Comparison of ENCODE assay signal across 10 cellular contexts in genomic region chr1:155004352-155005075, GRCh38. TPM values are rescaled to one million over a fixed set of nuclear protein-coding genes. Genes with fewer than 3 reads are reported as not detected.
DNase-seq lines count a peak whose midpoint lies in the region; ATAC-seq, FAIRE-seq and TF ChIP-seq lines count a peak whose summit lies in the region.
"Had no signal": no experiment of that assay in that cellular context is flagged by ENCODE, and none has a peak within 500 bp of the region (broad histone marks: within the 10 kb centered on the region; RNA-seq: fewer than 3 reads in every experiment).

No MANE protein-coding gene starts in this region.

- H3K9me1 ChIP-seq in keratinocyte (ENCODE audit: control insufficient read depth, extremely low read depth, insufficient read depth, low read length): no peaks in the 10 kb centered on the region

- peak overlapping the region; percentile 92 for H3K4me2 ChIP-seq in keratinocyte (ENCODE audit: control insufficient read depth, extremely low read depth, insufficient read depth, low read depth, low read length)

- H4K20me1 ChIP-seq in keratinocyte (ENCODE audit: control insufficient read depth, extremely low read depth, insufficient read depth, low read length): no peaks in the 10 kb centered on the region

- H3K4me1 ChIP-seq in adipocyte (ENCODE audit: control insufficient read depth, insufficient read depth, low read length) (peaks cover 55% of the 10 kb centered on the region), keratinocyte (ENCODE audit: control insufficient read depth, extremely low read depth, insufficient read depth, low read length) (peaks cover 60% of the 10 kb centered on the region)

- H3K9ac ChIP-seq in adipocyte (ENCODE audit: low read length) (peak overlapping the region; percentile 100), keratinocyte (ENCODE audit: control insufficient read depth, extremely low read depth, insufficient read depth, low read length) (peak overlapping the region; percentile 89)

- dilution Hi-C loops in keratinocyte (cut with MboI; ENCODE audit: extremely low pct_ligation_motif_present, low sequenced_read_pairs): no loop called here

- no peak for ATAC-seq in GM18519 (IDR thresholded peaks at IDR 0.05; ENCODE audit: low FRiP score, unreplicated experiment)
- ATAC-seq in GM19023 (IDR thresholded peaks at IDR 0.05; ENCODE audit: unreplicated experiment): no peak

- H3K27ac ChIP-seq in keratinocyte (ENCODE audit: control insufficient read depth, insufficient read depth, low read length): peak overlapping the region; percentile 76

- no peaks in the 10 kb centered on the region for H3K27me3 ChIP-seq in adipocyte (replicated peaks; ENCODE audit: control insufficient read depth, insufficient read depth, low read length)
- no peaks in the 10 kb centered on the region for H3K27me3 ChIP-seq in keratinocyte (ENCODE audit: control insufficient read depth, extremely low read depth, insufficient read depth, low read length)

- no peaks in the 10 kb centered on the region for H3K36me3 ChIP-seq in adipocyte (ENCODE audit: control insufficient read depth, insufficient read depth, low read length, severe bottlenecking)
- H3K36me3 ChIP-seq in keratinocyte (ENCODE audit: control insufficient read depth in 2 of 2, extremely low read depth in 1 of 2, insufficient read depth in 2 of 2, low read length in 2 of 2): peaks cover 1 to 15% of the 10 kb centered on the region in 2 experiments

- FAIRE-seq in keratinocyte (lab: Jason Lieb, UNC) (no peak), frontal cortex (lab: Jason Lieb, UNC) (no peak)
- FAIRE-seq: A204.1 had no signal

- peaks cover 63% of the 10 kb centered on the region for H3K79me2 ChIP-seq in keratinocyte (ENCODE audit: control insufficient read depth, insufficient read depth, low read length)

- TF ChIP-seq CTCF in keratinocyte (optimal IDR thresholded peaks at IDR 0.05 in 1 of 3, IDR thresholded peaks at IDR 0.05 in 1 of 3, conservative IDR thresholded peaks at IDR 0.05 in 1 of 3; ENCODE audit: extremely low read depth in 1 of 3, insufficient read depth in 2 of 3, low read length in 3 of 3): no peak

- H3K4me3 ChIP-seq in adipocyte (ENCODE audit: low read length): peak overlapping the region; percentile 100
- H3K4me3 ChIP-seq in keratinocyte (ENCODE audit: control insufficient read depth in 2 of 3, extremely low read depth in 1 of 3, insufficient read depth in 2 of 3, low read depth in 1 of 3, low read length in 3 of 3): peak overlapping the region; percentile 81 to 99 (median 81)

- H2AFZ ChIP-seq in keratinocyte (ENCODE audit: control insufficient read depth, low read length): no peak overlapping the region

- DNase-seq in NCI-H1092 treated with DMSO at 0.1 percent for 48 hours (lab: John Stamatoyannopoulos, UW): peak; percentile 15
- no peak for DNase-seq in NCI-H1092 (lab: John Stamatoyannopoulos, UW)
- peak; percentile 45 for DNase-seq in adipocyte (ENCODE audit: low read depth)
- DNase-seq in keratinocyte (ENCODE audit: low read depth, low spot score): no peak
- peak; percentile 69 for DNase-seq in superior temporal gyrus (ENCODE audit: extremely low spot score)
- DNase-seq in frontal cortex (ENCODE audit: low spot score in 2 of 2): no peak

- no peaks in the 10 kb centered on the region for H3K9me3 ChIP-seq in adipocyte (ENCODE audit: control insufficient read depth, low read length)
- H3K9me3 ChIP-seq in keratinocyte (ENCODE audit: control insufficient read depth, low read depth, low read length): no peaks in the 10 kb centered on the region

RNA-seq across cellular contexts. Expression of gene ZBTB7B, which starts 1.9 kb away (rescaled TPM):
- 15.3 to 51.8 TPM (median 20.9 TPM) in 3 replicates for polyA plus RNA-seq in keratinocyte
- polyA plus RNA-seq in keratinocyte (2011; ENCODE audit: low read depth): 13.9 TPM
- polyA plus RNA-seq in keratinocyte (2011; cell fraction: cytosol; rRNA removed): 15.2 and 26.3 TPM in 2 replicates
- polyA plus RNA-seq in keratinocyte (2011; cell fraction: nucleus; rRNA removed): 54.4 and 57.6 TPM in 2 replicates
- polyA plus RNA-seq in keratinocyte (2012; ENCODE audit: low replicate concordance): 21.0 and 51.7 TPM in 2 replicates
- 21.3 to 40.8 TPM (median 37.0 TPM) in 3 replicates for polyA minus RNA-seq in keratinocyte
- 72.1 TPM for polyA minus RNA-seq in keratinocyte (2011; cell fraction: cytosol; rRNA and poly(A)+ RNA removed)
- polyA minus RNA-seq in keratinocyte (2011; cell fraction: nucleus; rRNA and poly(A)+ RNA removed): 40.6 and 48.0 TPM in 2 replicates
- 0.82 TPM for total RNA-seq in frontal cortex

RNA-seq across cellular contexts. Expression of gene LENEP, which starts 11.1 kb away (rescaled TPM):
- polyA plus RNA-seq in keratinocyte: not detected in 3 replicates
- polyA plus RNA-seq in keratinocyte (2011; ENCODE audit: low read depth): not detected
- not detected in 2 replicates for polyA plus RNA-seq in keratinocyte (2011; cell fraction: cytosol; rRNA removed)
- 0.51 TPM in 1 of 2 replicates, not detected in the other for polyA plus RNA-seq in keratinocyte (2011; cell fraction: nucleus; rRNA removed)
- not detected in 2 replicates for polyA plus RNA-seq in keratinocyte (2012; ENCODE audit: low replicate concordance)
- 1.2 to 1.5 TPM in 2 of 3 replicates, not detected in the other for polyA minus RNA-seq in keratinocyte
- not detected for polyA minus RNA-seq in keratinocyte (2011; cell fraction: cytosol; rRNA and poly(A)+ RNA removed)
- polyA minus RNA-seq in keratinocyte (2011; cell fraction: nucleus; rRNA and poly(A)+ RNA removed): not detected in 2 replicates
- total RNA-seq in frontal cortex: 1.2 TPM

RNA-seq across cellular contexts. Expression of gene FLAD1, which starts 21.4 kb away (rescaled TPM):
- polyA plus RNA-seq in keratinocyte: 44.7 to 101 TPM (median 51.4 TPM) in 3 replicates
- 39.1 TPM for polyA plus RNA-seq in keratinocyte (2011; ENCODE audit: low read depth)
- 46.5 and 61.9 TPM in 2 replicates for polyA plus RNA-seq in keratinocyte (2011; cell fraction: cytosol; rRNA removed)
- 99.8 and 124 TPM in 2 replicates for polyA plus RNA-seq in keratinocyte (2011; cell fraction: nucleus; rRNA removed)
- polyA plus RNA-seq in keratinocyte (2012; ENCODE audit: low replicate concordance): 54.2 and 66.7 TPM in 2 replicates
- polyA minus RNA-seq in keratinocyte: 68.7 to 133 TPM (median 68.8 TPM) in 3 replicates
- polyA minus RNA-seq in keratinocyte (2011; cell fraction: cytosol; rRNA and poly(A)+ RNA removed): 74.1 TPM
- polyA minus RNA-seq in keratinocyte (2011; cell fraction: nucleus; rRNA and poly(A)+ RNA removed): 39.9 and 40.5 TPM in 2 replicates
- total RNA-seq in frontal cortex: 17.9 TPM

RNA-seq across cellular contexts. Expression of gene DCST2, which starts 29.1 kb away (rescaled TPM):
- polyA plus RNA-seq in keratinocyte: 0.11 to 0.46 TPM (median 0.14 TPM) in 3 replicates
- 0.20 TPM for polyA plus RNA-seq in keratinocyte (2011; ENCODE audit: low read depth)
- 0.06 TPM in 1 of 2 replicates, not detected in the other for polyA plus RNA-seq in keratinocyte (2011; cell fraction: cytosol; rRNA removed)
- polyA plus RNA-seq in keratinocyte (2011; cell fraction: nucleus; rRNA removed): 1.0 and 1.1 TPM in 2 replicates
- 0.13 and 1.3 TPM in 2 replicates for polyA plus RNA-seq in keratinocyte (2012; ENCODE audit: low replicate concordance)
- 0.16 TPM in 1 of 3 replicates, not detected in the others for polyA minus RNA-seq in keratinocyte
- polyA minus RNA-seq in keratinocyte (2011; cell fraction: cytosol; rRNA and poly(A)+ RNA removed): not detected
- polyA minus RNA-seq in keratinocyte (2011; cell fraction: nucleus; rRNA and poly(A)+ RNA removed): not detected in 2 replicates
- under 0.01 TPM for total RNA-seq in frontal cortex

RNA-seq across cellular contexts. Expression of gene DCST1, which starts 29.1 kb away (rescaled TPM):
- polyA plus RNA-seq in keratinocyte: 0.05 TPM in 1 of 3 replicates, not detected in the others
- not detected for polyA plus RNA-seq in keratinocyte (2011; ENCODE audit: low read depth)
- not detected in 2 replicates for polyA plus RNA-seq in keratinocyte (2011; cell fraction: cytosol; rRNA removed)
- 0.11 and 0.27 TPM in 2 replicates for polyA plus RNA-seq in keratinocyte (2011; cell fraction: nucleus; rRNA removed)
- polyA plus RNA-seq in keratinocyte (2012; ENCODE audit: low replicate concordance): 0.14 TPM in 1 of 2 replicates, not detected in the other
- 0.43 TPM in 1 of 3 replicates, not detected in the others for polyA minus RNA-seq in keratinocyte
- polyA minus RNA-seq in keratinocyte (2011; cell fraction: cytosol; rRNA and poly(A)+ RNA removed): not detected
- not detected in 2 replicates for polyA minus RNA-seq in keratinocyte (2011; cell fraction: nucleus; rRNA and poly(A)+ RNA removed)
- not detected for total RNA-seq in frontal cortex
- total RNA-seq: T-helper 2 cell treated with Interferon-gamma antibody and Interleukin-4, amounts not matched to agents 100 ng/mL and 5 ng/mL, for 36 hours had no signal

Comparison
In these comparisons a context has a peak if more than half of its experiments do, and no peak if none do; other contexts are left out.
1. DNase-seq: peak in NCI-H1092 treated with DMSO at 0.1 percent for 48 hours (single experiment), adipocyte (single experiment) and superior temporal gyrus (single experiment); none in NCI-H1092 (single experiment), keratinocyte (single experiment) and frontal cortex (0 of 2).